In the genomic region with DNA sequence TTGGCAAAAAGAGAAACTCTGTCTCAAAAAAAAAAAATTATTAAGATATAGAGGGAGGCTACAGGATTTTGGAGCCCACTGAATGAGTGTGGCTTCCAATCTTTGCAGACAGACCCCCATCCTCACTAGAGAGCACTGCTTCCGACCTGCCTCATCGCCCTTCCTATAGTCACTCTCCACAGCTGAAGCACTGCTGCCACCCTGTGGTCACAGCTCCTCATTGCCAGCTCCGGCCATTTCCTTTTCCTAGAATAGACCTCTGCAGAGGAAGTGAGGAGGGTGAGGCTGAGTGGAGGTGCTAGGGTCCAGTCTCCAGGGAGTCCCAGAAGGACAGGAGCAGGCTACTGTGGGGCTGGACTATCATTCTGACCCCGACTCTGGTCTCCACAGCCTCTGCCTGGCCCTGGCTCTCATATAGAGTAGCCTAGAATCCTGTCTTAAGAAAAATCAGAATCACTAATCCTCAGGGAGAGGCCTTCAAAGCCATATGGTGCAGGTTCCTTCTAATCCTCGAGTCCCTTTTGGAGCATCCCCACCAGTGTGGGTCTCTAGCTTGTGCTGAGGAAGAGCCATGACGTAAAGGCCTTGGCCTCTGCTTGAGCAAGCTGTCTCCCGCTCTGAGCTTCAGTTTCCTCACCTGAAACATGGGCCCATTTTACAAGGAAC, we compare ENCODE assay signal across 1 cellular context.
TF ChIP-seq lines count a peak whose summit lies in the region.

No MANE protein-coding gene starts in this region.

TF ChIP-seq in HepG2, 621 proteins besides CTCF, POLR2A, EP300 and RAD21 (continues in another document):
- 0 out of 2 replicates have a peak, but pooled peaks have one; percentile 39 for TF ChIP-seq ZNF572 (CRISPR knock-in tag; IDR thresholded peaks at IDR 0.05)
- TF ChIP-seq ARNT (IDR thresholded peaks at IDR 0.05), result no peak
- no peak for TF ChIP-seq ZNF350 (CRISPR knock-in tag; IDR thresholded peaks at IDR 0.05; ENCODE audit: borderline replicate concordance, low read depth)
- no peak for TF ChIP-seq NFKB2 (CRISPR knock-in tag; IDR thresholded peaks at IDR 0.05; ENCODE audit: borderline replicate concordance)
- TF ChIP-seq ZNF746 (CRISPR knock-in tag; IDR thresholded peaks at IDR 0.05), result no peak
- TF ChIP-seq ZNF263 (CRISPR knock-in tag; IDR thresholded peaks at IDR 0.05), result peak; percentile 43; the same call in 1 of the 2 replicates
- TF ChIP-seq AHR (CRISPR knock-in tag; IDR thresholded peaks at IDR 0.05), result 0 out of 2 replicates have a peak, but pooled peaks have one; percentile 51
- no peak for TF ChIP-seq FOXO1 (CRISPR knock-in tag; IDR thresholded peaks at IDR 0.05)
- peak; percentile 18; the same call in 1 of the 2 replicates for TF ChIP-seq ZBTB38 (CRISPR knock-in tag; IDR thresholded peaks at IDR 0.05)
- TF ChIP-seq MAFF (IDR thresholded peaks at IDR 0.05; ENCODE audit: low read depth, low read length), result no peak
- no peak for TF ChIP-seq HES4 (CRISPR knock-in tag; IDR thresholded peaks at IDR 0.05; ENCODE audit: borderline replicate concordance)
- peak; percentile 50; the same call in 1 of the 2 replicates for TF ChIP-seq ERF (CRISPR knock-in tag; IDR thresholded peaks at IDR 0.05)
- TF ChIP-seq SOX13 (IDR thresholded peaks at IDR 0.05), result no peak
- TF ChIP-seq SOX13 (CRISPR knock-in tag; conservative IDR thresholded peaks at IDR 0.05 in 1 of 2, IDR thresholded peaks at IDR 0.05 in 1 of 2), result no peak
- no peak for TF ChIP-seq ATAD3A (CRISPR knock-in tag; IDR thresholded peaks at IDR 0.05)
- TF ChIP-seq ZNF160 (CRISPR knock-in tag; IDR thresholded peaks at IDR 0.05), result no peak
- TF ChIP-seq ELF3 (CRISPR knock-in tag; IDR thresholded peaks at IDR 0.05), result peak; percentile 85
- TF ChIP-seq ZNF589 (CRISPR knock-in tag; conservative IDR thresholded peaks at IDR 0.05), result no peak
- TF ChIP-seq CBX2 (IDR thresholded peaks at IDR 0.05; ENCODE audit: low read depth, low read length), result no peak
- TF ChIP-seq CBX2 (CRISPR knock-in tag; IDR thresholded peaks at IDR 0.05; ENCODE audit: low read depth), result no peak
- TF ChIP-seq ZNF598 (CRISPR knock-in tag; IDR thresholded peaks at IDR 0.05; ENCODE audit: borderline replicate concordance), result 0 out of 2 replicates have a peak, but pooled peaks have one; percentile 28
- TF ChIP-seq POLR2AphosphoS5 (IDR thresholded peaks at IDR 0.05; ENCODE audit: low read depth, low read length), result no peak
- TF ChIP-seq ZNF678 (CRISPR knock-in tag; IDR thresholded peaks at IDR 0.05), result no peak
- TF ChIP-seq ZNF761 (CRISPR knock-in tag; conservative IDR thresholded peaks at IDR 0.05), result 0 out of 2 replicates have a peak, but pooled peaks have one; percentile 32
- TF ChIP-seq IKZF4 (CRISPR knock-in tag; IDR thresholded peaks at IDR 0.05; ENCODE audit: borderline replicate concordance, low read depth, not compliant biosample characterization), result no peak
- 0 out of 2 replicates have a peak, but pooled peaks have one; percentile 24 for TF ChIP-seq REPIN1 (CRISPR knock-in tag; IDR thresholded peaks at IDR 0.05; ENCODE audit: borderline replicate concordance, low read depth)
- TF ChIP-seq ZNF225 (CRISPR knock-in tag; IDR thresholded peaks at IDR 0.05), result no peak
- TF ChIP-seq TEAD3 (CRISPR knock-in tag; optimal IDR thresholded peaks at IDR 0.05; ENCODE audit: borderline replicate concordance), result no peak
- TF ChIP-seq ZNF605 (CRISPR knock-in tag; IDR thresholded peaks at IDR 0.05), result 0 out of 2 replicates have a peak, but pooled peaks have one; percentile 39
- TF ChIP-seq SMAD9 (CRISPR knock-in tag; IDR thresholded peaks at IDR 0.05), result no peak
- no peak for TF ChIP-seq RBM22 (optimal IDR thresholded peaks at IDR 0.05; ENCODE audit: low read length)
- TF ChIP-seq KLF16 (CRISPR knock-in tag; IDR thresholded peaks at IDR 0.05), result no peak
- peak; percentile 34; the same call in 1 of the 2 replicates for TF ChIP-seq YEATS2 (CRISPR knock-in tag; IDR thresholded peaks at IDR 0.05; ENCODE audit: borderline replicate concordance)
- 0 out of 2 replicates have a peak, but pooled peaks have one; percentile 25 for TF ChIP-seq PHF20 (CRISPR knock-in tag; IDR thresholded peaks at IDR 0.05)
- no peak for TF ChIP-seq ZNF17 (CRISPR knock-in tag; IDR thresholded peaks at IDR 0.05)
- TF ChIP-seq PAXIP1 (CRISPR knock-in tag; conservative IDR thresholded peaks at IDR 0.05), result no peak
- TF ChIP-seq, protein P1, sequence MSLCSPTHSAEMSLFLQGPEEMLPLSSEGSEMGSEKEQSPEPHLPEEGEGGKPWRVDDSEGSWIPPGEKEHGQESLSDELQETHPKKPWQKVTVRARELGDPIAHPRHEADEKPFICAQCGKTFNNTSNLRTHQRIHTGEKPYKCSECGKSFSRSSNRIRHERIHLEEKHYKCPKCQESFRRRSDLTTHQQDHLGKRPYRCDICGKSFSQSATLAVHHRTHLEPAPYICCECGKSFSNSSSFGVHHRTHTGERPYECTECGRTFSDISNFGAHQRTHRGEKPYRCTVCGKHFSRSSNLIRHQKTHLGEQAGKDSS (CRISPR knock-in tag; IDR thresholded peaks at IDR 0.05; ENCODE audit: borderline replicate concordance, low read depth), result peak; percentile 52; the same call in 1 of the 2 replicates
- TF ChIP-seq ZFP90 (CRISPR knock-in tag; IDR thresholded peaks at IDR 0.05; ENCODE audit: borderline replicate concordance), result no peak
- no peak for TF ChIP-seq HNF4G (IDR thresholded peaks at IDR 0.05; ENCODE audit: borderline replicate concordance, low read depth, low read length)
- no peak for TF ChIP-seq HNF4G (CRISPR knock-in tag; IDR thresholded peaks at IDR 0.05; ENCODE audit: borderline replicate concordance, low read depth)
- no peak for TF ChIP-seq MXD4 (CRISPR knock-in tag; IDR thresholded peaks at IDR 0.05)
- TF ChIP-seq NBN (conservative IDR thresholded peaks at IDR 0.05), result no peak
- TF ChIP-seq SMAD3 (CRISPR knock-in tag; IDR thresholded peaks at IDR 0.05), result peak; percentile 46; the same call in 1 of the 2 replicates
- peak; percentile 40; the same call in 1 of the 2 replicates for TF ChIP-seq SAP130 (CRISPR knock-in tag; IDR thresholded peaks at IDR 0.05; ENCODE audit: low read depth)
- peak; percentile 54; the same call in 1 of the 2 replicates for TF ChIP-seq IRF2 (CRISPR knock-in tag; IDR thresholded peaks at IDR 0.05)
- TF ChIP-seq YY1 (IDR thresholded peaks at IDR 0.05; ENCODE audit: insufficient read depth, insufficient replicate concordance, low read depth, low read length), result peak; percentile 60
- TF ChIP-seq ZNF205 (CRISPR knock-in tag; IDR thresholded peaks at IDR 0.05), result no peak
- peak; percentile 61; the same call in 1 of the 2 replicates for TF ChIP-seq BORCS8-MEF2B (CRISPR knock-in tag; IDR thresholded peaks at IDR 0.05)
- TF ChIP-seq, protein P2, sequence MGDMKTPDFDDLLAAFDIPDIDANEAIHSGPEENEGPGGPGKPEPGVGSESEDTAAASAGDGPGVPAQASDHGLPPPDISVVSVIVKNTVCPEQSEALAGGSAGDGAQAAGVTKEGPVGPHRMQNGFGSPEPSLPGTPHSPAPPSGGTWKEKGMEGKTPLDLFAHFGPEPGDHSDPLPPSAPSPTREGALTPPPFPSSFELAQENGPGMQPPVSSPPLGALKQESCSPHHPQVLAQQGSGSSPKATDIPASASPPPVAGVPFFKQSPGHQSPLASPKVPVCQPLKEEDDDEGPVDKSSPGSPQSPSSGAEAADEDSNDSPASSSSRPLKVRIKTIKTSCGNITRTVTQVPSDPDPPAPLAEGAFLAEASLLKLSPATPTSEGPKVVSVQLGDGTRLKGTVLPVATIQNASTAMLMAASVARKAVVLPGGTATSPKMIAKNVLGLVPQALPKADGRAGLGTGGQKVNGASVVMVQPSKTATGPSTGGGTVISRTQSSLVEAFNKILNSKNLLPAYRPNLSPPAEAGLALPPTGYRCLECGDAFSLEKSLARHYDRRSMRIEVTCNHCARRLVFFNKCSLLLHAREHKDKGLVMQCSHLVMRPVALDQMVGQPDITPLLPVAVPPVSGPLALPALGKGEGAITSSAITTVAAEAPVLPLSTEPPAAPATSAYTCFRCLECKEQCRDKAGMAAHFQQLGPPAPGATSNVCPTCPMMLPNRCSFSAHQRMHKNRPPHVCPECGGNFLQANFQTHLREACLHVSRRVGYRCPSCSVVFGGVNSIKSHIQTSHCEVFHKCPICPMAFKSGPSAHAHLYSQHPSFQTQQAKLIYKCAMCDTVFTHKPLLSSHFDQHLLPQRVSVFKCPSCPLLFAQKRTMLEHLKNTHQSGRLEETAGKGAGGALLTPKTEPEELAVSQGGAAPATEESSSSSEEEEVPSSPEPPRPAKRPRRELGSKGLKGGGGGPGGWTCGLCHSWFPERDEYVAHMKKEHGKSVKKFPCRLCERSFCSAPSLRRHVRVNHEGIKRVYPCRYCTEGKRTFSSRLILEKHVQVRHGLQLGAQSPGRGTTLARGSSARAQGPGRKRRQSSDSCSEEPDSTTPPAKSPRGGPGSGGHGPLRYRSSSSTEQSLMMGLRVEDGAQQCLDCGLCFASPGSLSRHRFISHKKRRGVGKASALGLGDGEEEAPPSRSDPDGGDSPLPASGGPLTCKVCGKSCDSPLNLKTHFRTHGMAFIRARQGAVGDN (CRISPR knock-in tag; IDR thresholded peaks at IDR 0.05), result peak; percentile 15; the same call in 1 of the 2 replicates
- TF ChIP-seq KDM2A (CRISPR knock-in tag; IDR thresholded peaks at IDR 0.05; ENCODE audit: borderline replicate concordance, low read depth), result peak; percentile 67; the same call in 1 of the 2 replicates
- no peak for TF ChIP-seq ZFY (CRISPR knock-in tag; IDR thresholded peaks at IDR 0.05)
- TF ChIP-seq, protein P3, sequence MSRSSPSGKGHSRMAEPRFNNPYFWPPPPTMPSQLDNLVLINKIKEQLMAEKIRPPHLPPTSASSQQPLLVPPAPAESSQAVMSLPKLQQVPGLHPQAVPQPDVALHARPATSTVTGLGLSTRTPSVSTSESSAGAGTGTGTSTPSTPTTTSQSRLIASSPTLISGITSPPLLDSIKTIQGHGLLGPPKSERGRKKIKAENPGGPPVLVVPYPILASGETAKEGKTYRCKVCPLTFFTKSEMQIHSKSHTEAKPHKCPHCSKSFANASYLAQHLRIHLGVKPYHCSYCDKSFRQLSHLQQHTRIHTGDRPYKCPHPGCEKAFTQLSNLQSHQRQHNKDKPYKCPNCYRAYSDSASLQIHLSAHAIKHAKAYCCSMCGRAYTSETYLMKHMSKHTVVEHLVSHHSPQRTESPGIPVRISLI (CRISPR knock-in tag; IDR thresholded peaks at IDR 0.05; ENCODE audit: borderline replicate concordance), result no peak
- TF ChIP-seq ZNF556 (CRISPR knock-in tag; IDR thresholded peaks at IDR 0.05; ENCODE audit: borderline replicate concordance), result no peak
- no peak for TF ChIP-seq ISX (CRISPR knock-in tag; conservative IDR thresholded peaks at IDR 0.05)
- peak; percentile 95 for TF ChIP-seq STAG1 (CRISPR knock-in tag; IDR thresholded peaks at IDR 0.05)
- 0 out of 2 replicates have a peak, but pooled peaks have one; percentile 38 for TF ChIP-seq GATAD1 (CRISPR knock-in tag; IDR thresholded peaks at IDR 0.05)
- TF ChIP-seq NR2F6 (IDR thresholded peaks at IDR 0.05), result no peak
- 0 out of 2 replicates have a peak, but pooled peaks have one; percentile 22 for TF ChIP-seq NR2F6 (CRISPR knock-in tag; IDR thresholded peaks at IDR 0.05)
- TF ChIP-seq ZNF780A (CRISPR knock-in tag; IDR thresholded peaks at IDR 0.05), result peak; percentile 82; the same call in 1 of the 2 replicates
- no peak for TF ChIP-seq CBX5 (CRISPR knock-in tag; IDR thresholded peaks at IDR 0.05; ENCODE audit: borderline replicate concordance)
- no peak for TF ChIP-seq SOX6 (IDR thresholded peaks at IDR 0.05)
- 0 out of 2 replicates have a peak, but pooled peaks have one; percentile 10 for TF ChIP-seq SOX6 (CRISPR knock-in tag; IDR thresholded peaks at IDR 0.05)
- TF ChIP-seq NRL (CRISPR knock-in tag; IDR thresholded peaks at IDR 0.05; ENCODE audit: borderline replicate concordance), result no peak
- TF ChIP-seq MEIS2 (CRISPR knock-in tag; IDR thresholded peaks at IDR 0.05), result no peak
- 0 out of 2 replicates have a peak, but pooled peaks have one; percentile 26 for TF ChIP-seq ZFP91 (CRISPR knock-in tag; IDR thresholded peaks at IDR 0.05; ENCODE audit: borderline replicate concordance)
- TF ChIP-seq, protein P4, sequence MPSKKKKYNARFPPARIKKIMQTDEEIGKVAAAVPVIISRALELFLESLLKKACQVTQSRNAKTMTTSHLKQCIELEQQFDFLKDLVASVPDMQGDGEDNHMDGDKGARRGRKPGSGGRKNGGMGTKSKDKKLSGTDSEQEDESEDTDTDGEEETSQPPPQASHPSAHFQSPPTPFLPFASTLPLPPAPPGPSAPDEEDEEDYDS (CRISPR knock-in tag; IDR thresholded peaks at IDR 0.05), result 0 out of 2 replicates have a peak, but pooled peaks have one; percentile 34
- TF ChIP-seq RXRA (CRISPR knock-in tag; IDR thresholded peaks at IDR 0.05), result no peak
- TF ChIP-seq BHLHE40 (IDR thresholded peaks at IDR 0.05; ENCODE audit: low read length), result no peak
